In genomic region chr11:68659158-68659921, GRCh38 we compare ENCODE assay signal across 9 cellular contexts. TPM values are rescaled to one million over a fixed set of nuclear protein-coding genes. Genes with fewer than 3 reads are reported as not detected.
DNase-seq lines count a peak whose midpoint lies in the region; ATAC-seq lines count a peak whose summit lies in the region.
"Had no signal": no experiment of that assay in that cellular context is flagged by ENCODE, and none has a peak within 500 bp of the region (broad histone marks: within the 10 kb centered on the region; RNA-seq: fewer than 3 reads in every experiment).

No MANE protein-coding gene starts in this region.

- H3K4me3 Mint-ChIP-seq in activated CD8-positive, alpha-beta T cell treated with anti-CD3 and anti-CD28 coated beads, Interleukin-2, amount 10 ng/mL, durations not matched to agents 7 days and 5 days, result no peak overlapping the region
- no peak overlapping the region for H3K4me3 Mint-ChIP-seq in naive thymus-derived CD4-positive, alpha-beta T cell

- POLR2A ChIA-PET in activated CD8-positive, alpha-beta T cell treated with anti-CD3 and anti-CD28 coated beads, Interleukin-2, amount 10 ng/mL, durations not matched to agents 7 days and 5 days (lab: Charles Lee), result no interaction called here
- POLR2A ChIA-PET in naive thymus-derived CD4-positive, alpha-beta T cell (lab: Charles Lee), result no interaction called here

- no peaks in the 10 kb centered on the region for H3K4me1 Mint-ChIP-seq in activated CD8-positive, alpha-beta T cell treated with anti-CD3 and anti-CD28 coated beads, Interleukin-2, amount 10 ng/mL, durations not matched to agents 7 days and 5 days (ENCODE audit: low read depth)
- H3K4me1 Mint-ChIP-seq in naive thymus-derived CD4-positive, alpha-beta T cell, result no peaks in the 10 kb centered on the region

- H3K4me3 ChIP-seq in naive thymus-derived CD4-positive, alpha-beta T cell (ENCODE audit: low read length), result no peak overlapping the region

- no peak overlapping the region for H3K27ac ChIP-seq in naive thymus-derived CD4-positive, alpha-beta T cell (ENCODE audit: low read depth, low read length)
- H3K27ac ChIP-seq: foreskin keratinocyte had no signal

- CTCF ChIA-PET in activated CD8-positive, alpha-beta T cell treated with anti-CD3 and anti-CD28 coated beads, Interleukin-2, amount 10 ng/mL, durations not matched to agents 7 days and 5 days (lab: Charles Lee), result no interaction called here
- CTCF ChIA-PET in naive thymus-derived CD4-positive, alpha-beta T cell (lab: Charles Lee), result no interaction called here

- ATAC-seq in activated CD8-positive, alpha-beta T cell treated with anti-CD3 and anti-CD28 coated beads, Interleukin-2, amount 10 ng/mL, durations not matched to agents 7 days and 5 days, result no peak
- no peak for ATAC-seq in naive thymus-derived CD4-positive, alpha-beta T cell
- ATAC-seq: foreskin keratinocyte had no signal

- H3K27me3 ChIP-seq in naive thymus-derived CD4-positive, alpha-beta T cell (ENCODE audit: control insufficient read depth in 2 of 2, insufficient read depth in 2 of 2, low read length in 2 of 2), result no peaks in the 10 kb centered on the region

- no peaks in the 10 kb centered on the region for H3K9me3 ChIP-seq in naive thymus-derived CD4-positive, alpha-beta T cell (ENCODE audit: control insufficient read depth in 2 of 3, low read length in 3 of 3)

- in situ Hi-C loops in SK-MEL-5 (cut with HindIII; ENCODE audit: low pct_unique_long_range_greater_than_20kb, low sequenced_read_pairs), result no loop called here

- intact Hi-C loops in head of caudate nucleus (cut with DNase I), result no loop called here
- intact Hi-C loops in naive thymus-derived CD4-positive, alpha-beta T cell (cut with micrococcal nuclease), result no loop called here

- H3K36me3 ChIP-seq in naive thymus-derived CD4-positive, alpha-beta T cell (ENCODE audit: control insufficient read depth in 2 of 3, insufficient read depth in 3 of 3, low read length in 3 of 3), result no peaks in the 10 kb centered on the region

- no peaks in the 10 kb centered on the region for H3K36me3 Mint-ChIP-seq in activated CD8-positive, alpha-beta T cell treated with anti-CD3 and anti-CD28 coated beads, Interleukin-2, amount 10 ng/mL, durations not matched to agents 7 days and 5 days (ENCODE audit: low read depth)
- H3K36me3 Mint-ChIP-seq in naive thymus-derived CD4-positive, alpha-beta T cell, result peaks cover 0 to 5% (median 0%) of the 10 kb centered on the region in 5 donors

- peak; percentile 64 for DNase-seq in HS-5 (ENCODE audit: low read depth)
- peak; percentile 46 for DNase-seq in SK-MEL-5 (ENCODE audit: low read depth, low spot score)
- DNase-seq in head of caudate nucleus, result peak in 27 of 42 donors; percentile 7 to 57 (median 26)
- DNase-seq in stromal cell of bone marrow (ENCODE audit: low read depth), result peak; percentile 98
- DNase-seq in activated CD8-positive, alpha-beta T cell treated with anti-CD3 and anti-CD28 coated beads, Interleukin-2, amount 10 ng/mL, durations not matched to agents 7 days and 5 days, result no peak
- DNase-seq in stimulated activated CD4-positive, alpha-beta T cell treated with anti-CD3 and anti-CD28 coated beads, Interleukin-4, amount 100 ng/mL, for 4 hours, result no peak
- DNase-seq in NCI-H82 (lab: John Stamatoyannopoulos, UW), result no peak
- DNase-seq in naive thymus-derived CD4-positive, alpha-beta T cell, result no peak

- H3K4me1 ChIP-seq in naive thymus-derived CD4-positive, alpha-beta T cell (ENCODE audit: control insufficient read depth in 2 of 2, insufficient read depth in 2 of 2, low read length in 2 of 2), result no peaks in the 10 kb centered on the region
- H3K4me1 ChIP-seq: foreskin keratinocyte had no signal

- H3K9me3 Mint-ChIP-seq in activated CD8-positive, alpha-beta T cell treated with anti-CD3 and anti-CD28 coated beads, Interleukin-2, amount 10 ng/mL, durations not matched to agents 7 days and 5 days (ENCODE audit: insufficient read depth), result no peaks in the 10 kb centered on the region
- peaks cover 0 to 13% (median 2%) of the 10 kb centered on the region in 11 donors for H3K9me3 Mint-ChIP-seq in naive thymus-derived CD4-positive, alpha-beta T cell

- H3K27me3 Mint-ChIP-seq in activated CD8-positive, alpha-beta T cell treated with anti-CD3 and anti-CD28 coated beads, Interleukin-2, amount 10 ng/mL, durations not matched to agents 7 days and 5 days (ENCODE audit: low read depth), result no peaks in the 10 kb centered on the region
- peaks cover 0 to 16% (median 7%) of the 10 kb centered on the region in 5 donors for H3K27me3 Mint-ChIP-seq in naive thymus-derived CD4-positive, alpha-beta T cell

- H3K27ac Mint-ChIP-seq in activated CD8-positive, alpha-beta T cell treated with anti-CD3 and anti-CD28 coated beads, Interleukin-2, amount 10 ng/mL, durations not matched to agents 7 days and 5 days, result no peak overlapping the region
- peak overlapping the region in 1 of 9 donors; percentile 15 for H3K27ac Mint-ChIP-seq in naive thymus-derived CD4-positive, alpha-beta T cell

RNA-seq across cellular contexts. Expression of gene GAL, which starts 25.0 kb away (rescaled TPM):
- 0.29 TPM in 1 of 2 replicates, not detected in the other for total RNA-seq in SK-MEL-5 (2014; rRNA removed; shearing (Covaris generic))
- 0.13 and 0.70 TPM in 2 replicates for polyA plus RNA-seq in SK-MEL-5 (2015; cell fraction: cytosol; rRNA removed)
- not detected in 2 replicates for polyA plus RNA-seq in SK-MEL-5 (2015; cell fraction: nucleus; rRNA removed)
- not detected for total RNA-seq in activated CD8-positive, alpha-beta T cell treated with anti-CD3 and anti-CD28 coated beads, Interleukin-2, amount 10 ng/mL, durations not matched to agents 7 days and 5 days
- not detected for total RNA-seq in naive thymus-derived CD4-positive, alpha-beta T cell
- polyA plus RNA-seq in naive thymus-derived CD4-positive, alpha-beta T cell, result not detected

Comparison
In these comparisons a context has a peak if more than half of its experiments do, and no peak if none do; other contexts are left out.
1. DNase-seq: peak in HS-5 (single experiment), SK-MEL-5 (single experiment), head of caudate nucleus (27 of 42) and stromal cell of bone marrow (single experiment); none in activated CD8-positive, alpha-beta T cell treated with anti-CD3 and anti-CD28 coated beads, Interleukin-2, amount 10 ng/mL, durations not matched to agents 7 days and 5 days (single experiment), stimulated activated CD4-positive, alpha-beta T cell treated with anti-CD3 and anti-CD28 coated beads, Interleukin-4, amount 100 ng/mL, for 4 hours (0 of 2), NCI-H82 (single experiment) and naive thymus-derived CD4-positive, alpha-beta T cell (0 of 9).